16 cellular contexts compared by ENCODE assay signal in genomic region chr2:82333697-82334096, GRCh38.
DNase-seq lines count a peak whose midpoint lies in the region; ATAC-seq and TF ChIP-seq lines count a peak whose summit lies in the region.
"Had no signal": no experiment of that assay in that cellular context is flagged by ENCODE, and none has a peak within 500 bp of the region (broad histone marks: within the 10 kb centered on the region; RNA-seq: fewer than 3 reads in every experiment).

No MANE protein-coding gene starts in this region.

- H3K4me3 ChIP-seq in Karpas-422 (ENCODE audit: low read length) (no peak overlapping the region), OCI-LY3 (ENCODE audit: low read length) (no peak overlapping the region), endodermal cell (ENCODE audit: low read length) (no peak overlapping the region)
- H3K4me3 ChIP-seq: GM23248 had no signal

- H3K27ac ChIP-seq in Karpas-422 (ENCODE audit: low read length) (no peak overlapping the region), OCI-LY3 (ENCODE audit: low read length) (no peak overlapping the region), endodermal cell (ENCODE audit: low read depth, low read length) (no peak overlapping the region)
- H3K27ac ChIP-seq: GM23248 had no signal

- H3K79me2 ChIP-seq in Karpas-422 (ENCODE audit: low read length) (no peaks in the 10 kb centered on the region), OCI-LY3 (ENCODE audit: low read length) (no peaks in the 10 kb centered on the region)

- no peaks in the 10 kb centered on the region for H3K36me3 ChIP-seq in Karpas-422 (ENCODE audit: insufficient read depth, low read length)
- H3K36me3 ChIP-seq in OCI-LY3 (replicated peaks; ENCODE audit: low read depth, low read length), result no peaks in the 10 kb centered on the region
- no peaks in the 10 kb centered on the region for H3K36me3 ChIP-seq in endodermal cell (ENCODE audit: control insufficient read depth, insufficient read depth, low read length)

- H3K36me3 Mint-ChIP-seq in endodermal cell (ENCODE audit: low read depth), result no peaks in the 10 kb centered on the region
- no peaks in the 10 kb centered on the region for H3K36me3 Mint-ChIP-seq in stimulated activated memory B cell treated with anti-CD40 and anti-IgM and Interleukin-4, amounts not matched to agents 10 μg/mL and 1 μg/mL and 100 μg/mL, for 72 hours
- H3K36me3 Mint-ChIP-seq: CD4-positive, alpha-beta memory T cell had no signal

- H3K9me2 ChIP-seq in Karpas-422 (replicated peaks; ENCODE audit: insufficient read depth, low read length), result no peaks in the 10 kb centered on the region

- 0 out of 2 replicates have a peak overlapping the region, but pooled peaks have one; percentile 7 for H2AFZ ChIP-seq in Karpas-422 (ENCODE audit: low read length)
- peak overlapping the region; percentile 37; the same call in 1 of the 2 replicates for H2AFZ ChIP-seq in OCI-LY3 (ENCODE audit: low read depth, low read length)
- H2AFZ ChIP-seq: GM23248 had no signal

- no peak for TF ChIP-seq CTCF in OCI-LY3 (IDR thresholded peaks at IDR 0.05; ENCODE audit: low read depth, low read length)
- no peak for TF ChIP-seq CTCF in endodermal cell (conservative IDR thresholded peaks at IDR 0.05)

- peak; percentile 12 for ATAC-seq in stimulated activated memory B cell treated with anti-CD40 and anti-IgM and Interleukin-4, amounts not matched to agents 10 μg/mL and 1 μg/mL and 100 μg/mL, for 72 hours
- no peak for ATAC-seq in GM18907 (IDR thresholded peaks at IDR 0.05; ENCODE audit: unreplicated experiment)

- 92 to 100% methylated on average over 4 to 9 of the region's 9 CpGs for WGBS in endodermal cell (ENCODE audit: insufficient coverage in 1 of 2, insufficient read length in 1 of 2), 2 experiments

- H3K27me3 Mint-ChIP-seq in endodermal cell (ENCODE audit: insufficient read depth), result no peaks in the 10 kb centered on the region
- H3K27me3 Mint-ChIP-seq in stimulated activated memory B cell treated with anti-CD40 and anti-IgM and Interleukin-4, amounts not matched to agents 10 μg/mL and 1 μg/mL and 100 μg/mL, for 72 hours, result no peaks in the 10 kb centered on the region
- H3K27me3 Mint-ChIP-seq: CD4-positive, alpha-beta memory T cell had no signal

- H3K27me3 ChIP-seq in Karpas-422 (ENCODE audit: low read length), result no peaks in the 10 kb centered on the region
- H3K27me3 ChIP-seq in OCI-LY3 (ENCODE audit: low read depth, low read length), result no peaks in the 10 kb centered on the region
- no peaks in the 10 kb centered on the region for H3K27me3 ChIP-seq in endodermal cell (ENCODE audit: control insufficient read depth, insufficient read depth, low read length, poor library complexity, severe bottlenecking)

- H3K4me1 ChIP-seq in Karpas-422 (ENCODE audit: low read length) (no peaks in the 10 kb centered on the region), OCI-LY3 (ENCODE audit: low read length) (peaks cover 27% of the 10 kb centered on the region), endodermal cell (ENCODE audit: control insufficient read depth, insufficient read depth, low read length) (no peaks in the 10 kb centered on the region)

- H3K9me3 ChIP-seq in Karpas-422 (ENCODE audit: low read length), result peaks cover 40% of the 10 kb centered on the region
- no peaks in the 10 kb centered on the region for H3K9me3 ChIP-seq in OCI-LY3 (ENCODE audit: insufficient read depth, low read length)
- no peaks in the 10 kb centered on the region for H3K9me3 ChIP-seq in endodermal cell (ENCODE audit: control insufficient read depth, low read length)

- H4K20me1 ChIP-seq in Karpas-422 (ENCODE audit: insufficient read depth, low read depth, low read length), result no peaks in the 10 kb centered on the region
- H4K20me1 ChIP-seq in OCI-LY3 (ENCODE audit: insufficient read depth, low read length), result no peaks in the 10 kb centered on the region

- H3K4me1 Mint-ChIP-seq in endodermal cell, result peaks cover 7% of the 10 kb centered on the region
- no peaks in the 10 kb centered on the region for H3K4me1 Mint-ChIP-seq in stimulated activated memory B cell treated with anti-CD40 and anti-IgM and Interleukin-4, amounts not matched to agents 10 μg/mL and 1 μg/mL and 100 μg/mL, for 72 hours
- H3K4me1 Mint-ChIP-seq: CD4-positive, alpha-beta memory T cell had no signal

- DNase-seq in Karpas-422 (no peak), endodermal cell (peak; percentile 35), midbrain (lab: John Stamatoyannopoulos, UW) (no peak)
- DNase-seq: C1 segment of cervical spinal cord; Calu3; CD4-positive, alpha-beta memory T cell; COR-L47; DMS53; DMS79 treated with DMSO at 0.1 percent for 48 hours; GF-D8; GM23248; H7; HCEC 1CT had no signal

- H3K9ac ChIP-seq in Karpas-422 (ENCODE audit: low read length) (no peak overlapping the region), OCI-LY3 (ENCODE audit: low read length) (no peak overlapping the region), endodermal cell (ENCODE audit: extremely low read depth, low read length, poor library complexity, severe bottlenecking) (no peak overlapping the region)
- H3K9ac ChIP-seq: GM23248 had no signal

- H3K27ac Mint-ChIP-seq in endodermal cell, result no peak overlapping the region
- H3K27ac Mint-ChIP-seq in stimulated activated memory B cell treated with anti-CD40 and anti-IgM and Interleukin-4, amounts not matched to agents 10 μg/mL and 1 μg/mL and 100 μg/mL, for 72 hours, result no peak overlapping the region
- H3K27ac Mint-ChIP-seq: CD4-positive, alpha-beta memory T cell had no signal

- no peak overlapping the region for H3K4me3 Mint-ChIP-seq in endodermal cell
- H3K4me3 Mint-ChIP-seq in stimulated activated memory B cell treated with anti-CD40 and anti-IgM and Interleukin-4, amounts not matched to agents 10 μg/mL and 1 μg/mL and 100 μg/mL, for 72 hours, result no peak overlapping the region
- H3K4me3 Mint-ChIP-seq: CD4-positive, alpha-beta memory T cell had no signal

- H3K9me3 Mint-ChIP-seq in endodermal cell, result no peaks in the 10 kb centered on the region
- no peaks in the 10 kb centered on the region for H3K9me3 Mint-ChIP-seq in stimulated activated memory B cell treated with anti-CD40 and anti-IgM and Interleukin-4, amounts not matched to agents 10 μg/mL and 1 μg/mL and 100 μg/mL, for 72 hours

- no peak overlapping the region for H3K4me2 ChIP-seq in Karpas-422 (ENCODE audit: low read depth, low read length, poor library complexity, severe bottlenecking)
- no peak overlapping the region for H3K4me2 ChIP-seq in OCI-LY3 (ENCODE audit: low read length)
